8 cellular contexts compared by ENCODE assay signal in the genomic region with DNA sequence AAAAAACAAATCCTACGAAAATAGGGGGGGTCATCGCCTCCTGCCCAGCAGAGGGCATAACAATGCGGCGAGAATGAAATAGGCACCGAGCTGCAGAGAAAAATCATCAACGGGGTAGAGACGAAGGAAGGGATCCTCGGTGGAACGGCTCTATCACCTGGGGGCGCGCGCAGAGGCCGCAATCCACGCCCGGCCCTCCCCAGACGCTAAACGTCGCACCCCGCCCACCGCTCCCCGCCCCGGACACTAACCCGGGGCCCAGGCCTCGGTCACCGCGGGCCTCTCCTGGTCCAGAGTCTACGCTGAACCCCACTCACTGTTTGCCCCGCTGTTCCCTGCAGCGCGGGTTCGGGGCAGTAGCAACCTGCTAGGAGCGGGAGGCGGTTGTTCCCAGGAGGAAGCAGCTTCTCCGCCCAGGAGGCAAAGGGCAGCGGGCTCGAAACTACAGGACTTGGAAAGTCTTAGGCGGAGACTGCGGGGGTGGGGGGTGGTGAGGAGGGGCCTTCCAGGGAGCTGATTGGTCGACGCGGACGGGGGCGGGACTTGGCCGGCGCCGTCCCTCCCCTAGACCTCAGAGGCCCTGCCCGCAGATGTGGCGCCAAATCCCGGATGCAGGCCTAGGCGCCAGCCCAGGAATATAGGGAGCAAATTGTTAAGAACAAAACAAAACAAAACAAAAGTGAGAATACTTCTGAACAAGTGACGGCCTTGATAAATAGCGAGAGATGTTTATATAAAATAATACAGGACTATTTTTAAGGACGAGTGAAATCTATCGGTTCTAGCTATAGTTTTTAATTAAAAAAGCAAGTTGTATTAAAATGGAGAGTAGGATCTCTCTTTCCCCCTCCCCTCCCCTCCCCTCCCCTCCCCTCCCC. TPM values are rescaled to one million over a fixed set of nuclear protein-coding genes. Genes with fewer than 3 reads are reported as not detected.
A peak's percentile ranks its signal among the peaks of the same experiment; 100 is the strongest.
DNase-seq lines count a peak whose midpoint lies in the region; FAIRE-seq and TF ChIP-seq lines count a peak whose summit lies in the region.

Gene TCAF1, minus strand, starts transcription at position 467 of the 878 bp plus-strand sequence. CDS start 25,568 bp downstream, outside the sequence.

- H3F3A ChIP-seq in Loucy (ENCODE audit: low read depth) (no peaks in the 10 kb centered on the region), neural progenitor cell (ENCODE audit: low read depth) (peaks cover 30% of the 10 kb centered on the region)

- H4K20me1 ChIP-seq in Loucy (ENCODE audit: insufficient read depth, low read length, poor library complexity, severe bottlenecking), result peaks cover 32% of the 10 kb centered on the region
- H4K20me1 ChIP-seq in neural progenitor cell (ENCODE audit: low read depth), result peaks cover 39% of the 10 kb centered on the region

- H2AFZ ChIP-seq in Loucy (ENCODE audit: low read length), result peak within 1 kb of the TSS; percentile 96
- H2AFZ ChIP-seq in neural progenitor cell (replicated peaks), result peak within 1 kb of the TSS; percentile 75

- peak within 1 kb of the TSS; percentile 100 for H3K4me3 Mint-ChIP-seq in neural progenitor cell

- TF ChIP-seq CTCF in Loucy (conservative IDR thresholded peaks at IDR 0.05; ENCODE audit: low read length), result peak; percentile 62
- peak; percentile 36 for TF ChIP-seq CTCF in fibroblast of villous mesenchyme (IDR thresholded peaks at IDR 0.05; ENCODE audit: insufficient read depth, low read depth, low read length)
- peak; percentile 45 for TF ChIP-seq CTCF in neural progenitor cell (IDR thresholded peaks at IDR 0.05)

- H3K27ac Mint-ChIP-seq in neural progenitor cell, result peak within 1 kb of the TSS; percentile 99

- H3K9ac ChIP-seq in Loucy (ENCODE audit: low read depth, low read length, poor library complexity, severe bottlenecking) (peak within 1 kb of the TSS; percentile 76), neural progenitor cell (peak within 1 kb of the TSS; percentile 79)

- H3K27ac ChIP-seq in neural progenitor cell, result peak within 1 kb of the TSS; percentile 96

- H3K4me1 ChIP-seq in Loucy (ENCODE audit: insufficient read depth, low read length, poor library complexity, severe bottlenecking) (peaks cover 39% of the 10 kb centered on the region), neural progenitor cell (peaks cover 51% of the 10 kb centered on the region)

- H3K9me3 ChIP-seq in Loucy (ENCODE audit: insufficient read depth, low read depth, low read length) (no peaks in the 10 kb centered on the region), neural progenitor cell (ENCODE audit: low read depth) (no peaks in the 10 kb centered on the region)

- no peaks in the 10 kb centered on the region for H3K9me2 ChIP-seq in Loucy (replicated peaks; ENCODE audit: low read depth, low read length)

- peak within 1 kb of the TSS; percentile 78 for H3K4me3 ChIP-seq in H7 (ENCODE audit: insufficient read depth, low read depth, low read length)
- peak within 1 kb of the TSS; percentile 76 for H3K4me3 ChIP-seq in Loucy (ENCODE audit: low read length, poor library complexity, severe bottlenecking)
- peak within 1 kb of the TSS; percentile 93 for H3K4me3 ChIP-seq in fibroblast of villous mesenchyme (ENCODE audit: low read depth, low read length)
- peak within 1 kb of the TSS; percentile 80 for H3K4me3 ChIP-seq in neural progenitor cell

- H3K36me3 Mint-ChIP-seq in neural progenitor cell, result peaks cover 14% of the 10 kb centered on the region

- peaks cover 45% of the 10 kb centered on the region for H3K4me1 Mint-ChIP-seq in neural progenitor cell

- H3K9me3 Mint-ChIP-seq in neural progenitor cell, result peaks cover 14% of the 10 kb centered on the region

- FAIRE-seq in G401.6 (lab: Jason Lieb, UNC), result peak; percentile 93

- no peaks in the 10 kb centered on the region for H3K36me3 ChIP-seq in H7 (replicated peaks; ENCODE audit: control insufficient read depth, insufficient read depth, low read length)
- no peaks in the 10 kb centered on the region for H3K36me3 ChIP-seq in Loucy (ENCODE audit: insufficient read depth, low read length)
- no peaks in the 10 kb centered on the region for H3K36me3 ChIP-seq in neural progenitor cell

- H3K27me3 ChIP-seq in H7 (ENCODE audit: control insufficient read depth, insufficient read depth, low read length) (no peaks in the 10 kb centered on the region), Loucy (ENCODE audit: insufficient read depth, low read length, poor library complexity, severe bottlenecking) (no peaks in the 10 kb centered on the region), neural progenitor cell (no peaks in the 10 kb centered on the region)

- H3K4me2 ChIP-seq in Loucy (ENCODE audit: low read depth, low read length, poor library complexity, severe bottlenecking) (peak within 1 kb of the TSS; percentile 90), neural progenitor cell (peak within 1 kb of the TSS; percentile 87)

- peaks cover 4% of the 10 kb centered on the region for H3K27me3 Mint-ChIP-seq in neural progenitor cell (ENCODE audit: insufficient read depth, low read depth)

- DNase-seq in H7 (peak; percentile 97), SIG-M5 (lab: John Stamatoyannopoulos, UW) (peak; percentile 2), activated gamma-delta T cell treated with Interleukin-2 at 50 U/mL for 16 hours (peak; percentile 89), fibroblast of villous mesenchyme (ENCODE audit: low read depth) (peak; percentile 97), neural progenitor cell (ENCODE audit: low spot score) (peak; percentile 97), stromal cell of bone marrow (ENCODE audit: low read depth) (peak; percentile 89)

- H3K79me2 ChIP-seq in Loucy (ENCODE audit: insufficient read depth, low read length), result peaks cover 29% of the 10 kb centered on the region
- H3K79me2 ChIP-seq in neural progenitor cell (ENCODE audit: low read depth), result peaks cover 46% of the 10 kb centered on the region

RNA-seq across cellular contexts. Expression of gene TCAF1, which starts in this region (rescaled TPM):
- total RNA-seq in H7 (2014; rRNA removed; shearing (Covaris generic)), result 22.6 and 38.2 TPM in 2 replicates
- total RNA-seq in fibroblast of villous mesenchyme (66.7 and 95.4 TPM in 2 replicates), neural progenitor cell (ENCODE audit: low replicate concordance) (71.0 and 89.6 TPM in 2 replicates)

Comparison
In these comparisons a context has a peak if more than half of its experiments do, and no peak if none do; other contexts are left out.
1. Peak in every context shown above with its lines: DNase-seq, H3K4me3 ChIP-seq and H3K27ac ChIP-seq.
2. DNase-seq: peak in every context shown above with its lines; median percentile 97 in H7; 97 in fibroblast of villous mesenchyme; 97 in neural progenitor cell; 89 in activated gamma-delta T cell treated with Interleukin-2 at 50 U/mL for 16 hours; 89 in stromal cell of bone marrow; 2 in SIG-M5.